29 cellular contexts compared by ENCODE assay signal in the genomic region with DNA sequence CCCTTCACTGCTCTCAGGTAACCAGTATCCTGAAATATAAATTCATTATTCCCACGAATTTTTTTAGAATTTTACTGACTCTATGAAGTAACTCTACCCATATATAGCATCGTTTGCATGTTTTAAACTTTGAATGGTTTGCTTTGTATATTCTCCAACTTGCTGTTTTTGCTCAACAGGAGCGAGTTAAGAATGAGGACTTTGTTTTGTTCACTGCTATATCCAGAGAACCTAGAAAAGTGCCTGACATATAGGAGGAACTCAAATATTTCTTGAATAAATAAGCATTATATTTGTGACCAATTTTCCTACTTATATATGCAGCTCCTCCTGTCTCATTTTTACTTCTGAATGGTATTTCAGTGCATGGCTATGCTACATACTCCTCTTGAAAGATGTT. TPM values are rescaled to one million over a fixed set of nuclear protein-coding genes. Genes with fewer than 3 reads are reported as not detected.
DNase-seq lines count a peak whose midpoint lies in the region; ATAC-seq, FAIRE-seq and TF ChIP-seq lines count a peak whose summit lies in the region.
"Had no signal": no experiment of that assay in that cellular context is flagged by ENCODE, and none has a peak within 500 bp of the region (broad histone marks: within the 10 kb centered on the region; RNA-seq: fewer than 3 reads in every experiment).

No MANE protein-coding gene starts in this region.

- no peak for DNase-seq in D721Med (ENCODE audit: insufficient read length, low spot score)
- DNase-seq in globus pallidus (ENCODE audit: low spot score): peak; percentile 37
- peak; percentile 36 for DNase-seq in pons (ENCODE audit: low spot score)
- no peak for DNase-seq in Right ventricle myocardium inferior (ENCODE audit: missing footprints)
- DNase-seq in left ventricle myocardium inferior: no peak
- DNase-seq: 8988T; ACHN; BE2C; C1 segment of cervical spinal cord; Caco-2; Calu3; CD4-positive, alpha-beta memory T cell; CD4-positive, CD25-positive, alpha-beta regulatory T cell; CD8-positive, alpha-beta memory T cell; DMS 273 treated with DMSO at 0.1 percent for 48 hours; DMS153; DMS53; DMS79; DND-41; EL; GDM1 had no signal

- H3K27me3 ChIP-seq in left ventricle myocardium inferior (ENCODE audit: low read depth): peaks cover 11% of the 10 kb centered on the region
- H3K27me3 ChIP-seq: BLaER1 had no signal

- H3K9me3 ChIP-seq in left ventricle myocardium inferior (replicated peaks): no peaks in the 10 kb centered on the region
- H3K9me3 ChIP-seq: BE2C, BLaER1, Caco-2 had no signal

- H3K4me3 ChIP-seq in left ventricle myocardium inferior: no peak overlapping the region
- H3K4me3 ChIP-seq: BLaER1, GM12878 had no signal

- FAIRE-seq in D721Med (lab: Jason Lieb, UNC): peak; percentile 38
- FAIRE-seq: A204.1, GM12878, GM12892, GM18507, GM19239 had no signal

- no peaks in the 10 kb centered on the region for H3K36me3 ChIP-seq in left ventricle myocardium inferior
- H3K36me3 ChIP-seq: BE2C, BLaER1 had no signal

- intact Hi-C loops in Right ventricle myocardium inferior (cut with DNase I): loop anchor here (10.0 kb wide), 1 partner anchor 1710 kb away; no protein-coding TSS in a partner anchor
- intact Hi-C loops in left ventricle myocardium inferior (cut with micrococcal nuclease): loop anchor here (10.0 kb wide), 1 partner anchor 1710 kb away; no protein-coding TSS in a partner anchor

- no peak overlapping the region for H3K27ac ChIP-seq in left ventricle myocardium inferior (replicated peaks)
- H3K27ac ChIP-seq: BLaER1 had no signal

- TF ChIP-seq CTCF in D721Med (IDR thresholded peaks at IDR 0.05; ENCODE audit: insufficient read depth, missing control alignments) (no peak), left ventricle myocardium inferior (IDR thresholded peaks at IDR 0.05; ENCODE audit: borderline replicate concordance) (no peak)

- H3K4me1 ChIP-seq in left ventricle myocardium inferior: no peaks in the 10 kb centered on the region
- H3K4me1 ChIP-seq: BE2C, Caco-2 had no signal

- no peak for ATAC-seq in GM19023 (IDR thresholded peaks at IDR 0.05; ENCODE audit: unreplicated experiment)
- ATAC-seq in Right ventricle myocardium inferior: no peak
- no peak for ATAC-seq in GM18517 (IDR thresholded peaks at IDR 0.05; ENCODE audit: unreplicated experiment)
- ATAC-seq: GM12878 had no signal

RNA-seq across cellular contexts. Expression of a gene that starts 43.4 kb away (rescaled TPM):
- 0.89 TPM for total RNA-seq in Right ventricle myocardium inferior
- 1.0 TPM for total RNA-seq in left ventricle myocardium inferior

Comparison
In these comparisons a context has a peak if more than half of its experiments do, and no peak if none do; other contexts are left out.
1. DNase-seq: peak in globus pallidus (single experiment) and pons (single experiment); none in D721Med (single experiment), Right ventricle myocardium inferior (single experiment) and left ventricle myocardium inferior (single experiment).